9 cellular contexts compared by ENCODE assay signal in the genomic region with DNA sequence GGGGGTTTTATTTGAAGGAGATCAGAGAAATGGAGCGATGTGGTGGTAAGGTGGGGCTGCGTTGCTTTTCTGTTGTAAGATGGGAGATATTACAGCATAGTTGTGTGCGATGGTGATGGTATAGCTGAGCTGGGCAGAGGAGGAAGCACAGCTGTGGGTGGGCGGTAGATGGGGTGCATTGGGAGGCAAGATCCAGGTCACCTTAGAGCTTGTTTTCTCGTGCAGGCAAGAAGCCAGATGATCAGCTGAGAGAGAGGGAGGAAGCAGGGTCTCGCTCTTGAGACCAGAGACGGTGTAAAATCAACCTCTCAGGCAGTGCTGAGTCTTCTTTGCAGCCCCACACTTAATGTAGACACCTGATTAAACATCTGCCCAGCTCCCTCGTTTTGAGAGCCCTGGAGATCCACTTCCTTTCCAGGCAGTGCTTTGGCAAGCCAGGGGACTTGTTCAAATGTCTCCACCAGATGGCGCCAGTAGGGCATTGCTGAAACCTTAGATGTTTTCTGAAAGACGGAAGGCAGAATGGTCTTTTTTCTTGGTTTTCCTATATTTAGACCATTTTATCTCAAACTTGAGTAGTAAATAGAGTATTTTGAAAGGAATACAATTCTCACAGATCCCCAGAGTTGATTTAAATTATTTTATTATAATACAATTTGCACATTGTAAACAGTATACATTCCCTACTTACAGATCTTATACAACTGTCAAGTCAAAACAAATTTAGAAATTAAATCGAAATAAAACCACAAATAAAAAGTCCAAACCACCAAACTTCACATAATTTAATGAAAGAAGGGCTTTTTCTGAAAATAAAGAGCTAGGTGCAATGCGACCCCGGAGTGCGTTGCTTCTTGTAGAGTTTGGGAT. TPM values are rescaled to one million over a fixed set of nuclear protein-coding genes. Genes with fewer than 3 reads are reported as not detected.
A peak's percentile ranks its signal among the peaks of the same experiment; 100 is the strongest.
DNase-seq lines count a peak whose midpoint lies in the region; ATAC-seq and TF ChIP-seq lines count a peak whose summit lies in the region.
"Had no signal": no experiment of that assay in that cellular context is flagged by ENCODE, and none has a peak within 500 bp of the region (broad histone marks: within the 10 kb centered on the region; RNA-seq: fewer than 3 reads in every experiment).

No MANE protein-coding gene starts in this region.

- no peak overlapping the region for H3K27ac Mint-ChIP-seq in activated CD4-positive, alpha-beta T cell treated with anti-CD3 and anti-CD28 coated beads for 36 hours
- no peak overlapping the region for H3K27ac Mint-ChIP-seq in chondrocyte (ENCODE audit: unreplicated experiment)

- no peak overlapping the region for H3K27ac ChIP-seq in left lung

- H3K4me3 Mint-ChIP-seq in activated CD4-positive, alpha-beta T cell treated with anti-CD3 and anti-CD28 coated beads for 36 hours, result no peak overlapping the region
- H3K4me3 Mint-ChIP-seq in chondrocyte (ENCODE audit: unreplicated experiment), result no peak overlapping the region

- no peaks in the 10 kb centered on the region for H3K9me3 Mint-ChIP-seq in activated CD4-positive, alpha-beta T cell treated with anti-CD3 and anti-CD28 coated beads for 36 hours (ENCODE audit: low read depth)
- no peaks in the 10 kb centered on the region for H3K9me3 Mint-ChIP-seq in chondrocyte (ENCODE audit: low read depth)

- H3K4me1 Mint-ChIP-seq in activated CD4-positive, alpha-beta T cell treated with anti-CD3 and anti-CD28 coated beads for 36 hours, result peaks cover 2% of the 10 kb centered on the region
- H3K4me1 Mint-ChIP-seq in chondrocyte (ENCODE audit: low read depth), result peaks cover 9% of the 10 kb centered on the region

- no peaks in the 10 kb centered on the region for H3K36me3 ChIP-seq in left lung

- no peaks in the 10 kb centered on the region for H3K27me3 ChIP-seq in left lung

- ATAC-seq in HG02885 (IDR thresholded peaks at IDR 0.05; ENCODE audit: poor library complexity, unreplicated experiment) (peak; percentile 25), left lung (peak; percentile 80), HG02870 (IDR thresholded peaks at IDR 0.05; ENCODE audit: unreplicated experiment) (no peak)
- ATAC-seq in activated CD4-positive, alpha-beta T cell treated with anti-CD3 and anti-CD28 coated beads for 36 hours, result peak; percentile 61

- peaks cover 1% of the 10 kb centered on the region for H3K27me3 Mint-ChIP-seq in activated CD4-positive, alpha-beta T cell treated with anti-CD3 and anti-CD28 coated beads for 36 hours
- no peaks in the 10 kb centered on the region for H3K27me3 Mint-ChIP-seq in chondrocyte (ENCODE audit: low read depth)

- no peak overlapping the region for H3K4me3 ChIP-seq in left lung

- POLR2A ChIA-PET in activated CD4-positive, alpha-beta T cell treated with anti-CD3 and anti-CD28 coated beads for 36 hours (lab: Charles Lee), result interaction anchor here (0.5 to 0.6 kb wide), 2 partner anchors 9 to 423 kb away, joined by 3 to 7 read pairs; no protein-coding TSS in a partner anchor

- CTCF ChIA-PET in activated CD4-positive, alpha-beta T cell treated with anti-CD3 and anti-CD28 coated beads for 36 hours (lab: Charles Lee), result interaction anchor here (0.6 to 6.4 kb wide), 43 partner anchors 8 to 1846 kb away, joined by 3 to 59 read pairs (median 4); a partner anchor contains a TSS

- TF ChIP-seq CTCF in chondrocyte (IDR thresholded peaks at IDR 0.05) (peak; percentile 93), left lung (IDR thresholded peaks at IDR 0.05) (peak; percentile 80 to 90)

- intact Hi-C loops in activated CD4-positive, alpha-beta T cell treated with anti-CD3 and anti-CD28 coated beads for 36 hours (cut with DNase I, micrococcal nuclease), result loop anchor here (1.0 to 5.0 kb wide), 3 partner anchors 295 to 544 kb away; no protein-coding TSS in a partner anchor
- intact Hi-C loops in left lung (cut with DNase I), result loop anchor here in 1 of 2 donors (5.0 to 10.0 kb wide), 2 partner anchors 297 to 545 kb away; no protein-coding TSS in a partner anchor

- DNase-seq in DMS153 treated with DMSO at 0.1 percent for 48 hours (lab: John Stamatoyannopoulos, UW; ENCODE audit: unreplicated experiment), result peak; percentile 75
- DNase-seq in NCI-H460 (ENCODE audit: extremely low read depth, low read depth), result peak; percentile 67
- peak; percentile 86 for DNase-seq in activated CD4-positive, alpha-beta T cell treated with anti-CD3 and anti-CD28 coated beads for 36 hours
- DNase-seq in chondrocyte (ENCODE audit: low spot score), result no peak
- DNase-seq in left lung, result peak in 1 of 2 donors; percentile 75
- peak; percentile 46 to 62 for DNase-seq in stimulated activated CD4-positive, alpha-beta T cell treated with anti-CD3 and anti-CD28 coated beads, Interleukin-4, amount 100 ng/mL, for 4 hours

- peaks cover 6 to 21% of the 10 kb centered on the region in 2 donors for H3K4me1 ChIP-seq in left lung

- H3K36me3 Mint-ChIP-seq in activated CD4-positive, alpha-beta T cell treated with anti-CD3 and anti-CD28 coated beads for 36 hours (ENCODE audit: low read depth), result no peaks in the 10 kb centered on the region
- H3K36me3 Mint-ChIP-seq in chondrocyte (ENCODE audit: low read depth), result no peaks in the 10 kb centered on the region

- no peaks in the 10 kb centered on the region for H3K9me3 ChIP-seq in left lung

RNA-seq across cellular contexts. Expression of a gene that starts 21.1 kb away (rescaled TPM):
- 0.20 and 0.38 TPM in 2 replicates for total RNA-seq in NCI-H460 (2014; rRNA removed; shearing (Covaris generic))
- 0.47 and 1.5 TPM in 2 replicates for polyA plus RNA-seq in NCI-H460 (2014; cell fraction: nucleus; rRNA removed)
- not detected for total RNA-seq in activated CD4-positive, alpha-beta T cell treated with anti-CD3 and anti-CD28 coated beads for 36 hours
- 0.36 to 1.2 TPM in 2 of 3 replicates, not detected in the other for total RNA-seq in chondrocyte
- total RNA-seq in left lung, result under 1 TPM; 0.79 to 0.81 TPM
- total RNA-seq: activated CD8-positive, alpha-beta memory T cell treated with anti-CD3 and anti-CD28 coated beads for 36 hours had no signal
